In genomic region chrX:135522878-135523693, GRCh38 we compare ENCODE assay signal across 8 cellular contexts. TPM values are rescaled to one million over a fixed set of nuclear protein-coding genes. Genes with fewer than 3 reads are reported as not detected.
DNase-seq lines count a peak whose midpoint lies in the region; ATAC-seq and TF ChIP-seq lines count a peak whose summit lies in the region.

No MANE protein-coding gene starts in this region.

- peak overlapping the region; percentile 92 for H3K4me3 Mint-ChIP-seq in activated CD4-positive, alpha-beta T cell treated with anti-CD3 and anti-CD28 coated beads, Interleukin-2, amount 10 ng/mL, durations not matched to agents 24 days and 14 days
- H3K4me3 Mint-ChIP-seq in stimulated activated naive CD8-positive, alpha-beta T cell treated with anti-CD3 and anti-CD28 coated beads, Interleukin-15, amount 100 ng/mL, for 72 hours, result peak overlapping the region; percentile 86 to 98

- TF ChIP-seq CTCF in VCaP (conservative IDR thresholded peaks at IDR 0.05), result no peak

- peaks cover 34% of the 10 kb centered on the region for H3K36me3 Mint-ChIP-seq in activated CD4-positive, alpha-beta T cell treated with anti-CD3 and anti-CD28 coated beads, Interleukin-2, amount 10 ng/mL, durations not matched to agents 24 days and 14 days (ENCODE audit: low read depth)

- peak overlapping the region; percentile 81 for H3K27ac ChIP-seq in VCaP

- H3K27ac Mint-ChIP-seq in activated CD4-positive, alpha-beta T cell treated with anti-CD3 and anti-CD28 coated beads, Interleukin-2, amount 10 ng/mL, durations not matched to agents 24 days and 14 days, result peak overlapping the region; percentile 99
- H3K27ac Mint-ChIP-seq in stimulated activated naive CD8-positive, alpha-beta T cell treated with anti-CD3 and anti-CD28 coated beads, Interleukin-15, amount 100 ng/mL, for 72 hours, result peak overlapping the region in 1 of 2 donors; percentile 34

- peaks cover 40% of the 10 kb centered on the region for H3K4me1 Mint-ChIP-seq in activated CD4-positive, alpha-beta T cell treated with anti-CD3 and anti-CD28 coated beads, Interleukin-2, amount 10 ng/mL, durations not matched to agents 24 days and 14 days
- H3K4me1 Mint-ChIP-seq in stimulated activated naive CD8-positive, alpha-beta T cell treated with anti-CD3 and anti-CD28 coated beads, Interleukin-15, amount 100 ng/mL, for 72 hours, result peaks cover 58% of the 10 kb centered on the region

- no peak for ATAC-seq in stimulated activated naive CD8-positive, alpha-beta T cell treated with anti-CD3 and anti-CD28 coated beads, Interleukin-15, amount 100 ng/mL, for 72 hours

- no peaks in the 10 kb centered on the region for H3K9me3 Mint-ChIP-seq in activated CD4-positive, alpha-beta T cell treated with anti-CD3 and anti-CD28 coated beads, Interleukin-2, amount 10 ng/mL, durations not matched to agents 24 days and 14 days
- H3K9me3 Mint-ChIP-seq in stimulated activated naive CD8-positive, alpha-beta T cell treated with anti-CD3 and anti-CD28 coated beads, Interleukin-15, amount 100 ng/mL, for 72 hours, result no peaks in the 10 kb centered on the region

- intact Hi-C loops in activated CD4-positive, alpha-beta T cell treated with anti-CD3 and anti-CD28 coated beads, Interleukin-2, amount 10 ng/mL, durations not matched to agents 24 days and 14 days (cut with micrococcal nuclease), result loop anchor here (1.0 to 10.0 kb wide), 5 partner anchors 14 to 1351 kb away; partner anchors contain the start of gene SMIM10L2A

- H3K27me3 Mint-ChIP-seq in activated CD4-positive, alpha-beta T cell treated with anti-CD3 and anti-CD28 coated beads, Interleukin-2, amount 10 ng/mL, durations not matched to agents 24 days and 14 days, result no peaks in the 10 kb centered on the region
- H3K27me3 Mint-ChIP-seq in stimulated activated naive CD8-positive, alpha-beta T cell treated with anti-CD3 and anti-CD28 coated beads, Interleukin-15, amount 100 ng/mL, for 72 hours, result no peaks in the 10 kb centered on the region

- DNase-seq in activated CD4-positive, alpha-beta T cell treated with anti-CD3 and anti-CD28 coated beads, Interleukin-2, amount 10 ng/mL, durations not matched to agents 24 days and 14 days, result no peak
- no peak for DNase-seq in activated CD4-positive, alpha-beta T cell treated with anti-CD3 and anti-CD28 coated beads for 1 hour
- DNase-seq in fibroblast of peridontal ligament (ENCODE audit: extremely low read depth) (peak; percentile 10), LoVo (ENCODE audit: low spot score) (no peak), foreskin melanocyte (no peak), NCI-H82 (lab: John Stamatoyannopoulos, UW) (no peak)
- DNase-seq in stimulated activated naive CD8-positive, alpha-beta T cell treated with anti-CD3 and anti-CD28 coated beads, Interleukin-15, amount 100 ng/mL, for 72 hours, result no peak

RNA-seq across cellular contexts. Expression of gene INTS6L, which starts 2.6 kb away (rescaled TPM):
- 30.6 and 35.7 TPM in 2 replicates for total RNA-seq in activated CD4-positive, alpha-beta T cell treated with anti-CD3 and anti-CD28 coated beads, Interleukin-2, amount 10 ng/mL, durations not matched to agents 24 days and 14 days
